In genomic region chr2:38598200-38598990, GRCh38 we compare ENCODE assay signal across 10 cellular contexts. TPM values are rescaled to one million over a fixed set of nuclear protein-coding genes. Genes with fewer than 3 reads are reported as not detected.
DNase-seq lines count a peak whose midpoint lies in the region; ATAC-seq and TF ChIP-seq lines count a peak whose summit lies in the region.
"Had no signal": no experiment of that assay in that cellular context is flagged by ENCODE, and none has a peak within 500 bp of the region (broad histone marks: within the 10 kb centered on the region; RNA-seq: fewer than 3 reads in every experiment).

No MANE protein-coding gene starts in this region.

- H3K4me1 ChIP-seq in CD4-positive, alpha-beta memory T cell (ENCODE audit: insufficient read depth, low read length), result peaks cover 58% of the 10 kb centered on the region

- peak overlapping the region; percentile 81 to 97 (median 91) for H3K27ac Mint-ChIP-seq in CD4-positive, alpha-beta memory T cell

- peak overlapping the region; percentile 89 for H3K27ac ChIP-seq in CD4-positive, alpha-beta memory T cell (ENCODE audit: low read depth, low read length)
- peak overlapping the region; percentile 15 for H3K27ac ChIP-seq in HL-60 (replicated peaks)
- no peak overlapping the region for H3K27ac ChIP-seq in neural cell (ENCODE audit: low read length)

- no peaks in the 10 kb centered on the region for H3K27me3 ChIP-seq in CD4-positive, alpha-beta memory T cell (ENCODE audit: insufficient read depth, low read length)
- no peaks in the 10 kb centered on the region for H3K27me3 ChIP-seq in HL-60 (ENCODE audit: insufficient read depth, poor library complexity, severe bottlenecking)
- no peaks in the 10 kb centered on the region for H3K27me3 ChIP-seq in neural cell (ENCODE audit: insufficient read depth, low read depth, low read length)

- H3K36me3 Mint-ChIP-seq in CD4-positive, alpha-beta memory T cell, result peaks cover 0 to 17% of the 10 kb centered on the region in 2 donors

- peaks cover 0 to 2% of the 10 kb centered on the region in 2 donors for H3K27me3 Mint-ChIP-seq in CD4-positive, alpha-beta memory T cell

- no peak for TF ChIP-seq CTCF in HL-60 (IDR thresholded peaks at IDR 0.05; ENCODE audit: insufficient read depth, low read length)
- no peak for TF ChIP-seq CTCF in neural cell (IDR thresholded peaks at IDR 0.05; ENCODE audit: poor library complexity, severe bottlenecking)

- H3K9me3 Mint-ChIP-seq in CD4-positive, alpha-beta memory T cell, result peaks cover 0 to 2% (median 0%) of the 10 kb centered on the region in 8 donors

- H3K9me2 ChIP-seq in neural cell (ENCODE audit: insufficient read depth, low read length), result no peaks in the 10 kb centered on the region

- DNase-seq in CD4-positive, alpha-beta memory T cell, result peak in 1 of 5 donors; percentile 44
- no peak for DNase-seq in HL-60 (ENCODE audit: low read depth in 1 of 2, low spot score in 1 of 2)
- DNase-seq in astrocyte of the hippocampus (ENCODE audit: low read depth, low spot score), result peak; percentile 20
- no peak for DNase-seq in putamen (ENCODE audit: low spot score)
- DNase-seq in iPS-NIHi11 (ENCODE audit: low spot score), result no peak
- no peak for DNase-seq in KG1 (lab: John Stamatoyannopoulos, UW)
- DNase-seq: caudate nucleus; stimulated activated CD4-positive, alpha-beta T cell treated with anti-CD3 and anti-CD28 coated beads, Interleukin-2, amount 100 ng/mL, for 48 hours had no signal

- no peaks in the 10 kb centered on the region for H3F3A ChIP-seq in neural cell (ENCODE audit: insufficient read depth, low read length, poor library complexity, severe bottlenecking)

- H3K9me3 ChIP-seq in CD4-positive, alpha-beta memory T cell (ENCODE audit: control insufficient read depth in 1 of 2, low read length in 2 of 2), result no peaks in the 10 kb centered on the region
- H3K9me3 ChIP-seq in neural cell (ENCODE audit: low read length), result no peaks in the 10 kb centered on the region

- TF ChIP-seq EP300 in neural cell (conservative IDR thresholded peaks at IDR 0.05; ENCODE audit: poor library complexity, severe bottlenecking), result no peak

- H2AFZ ChIP-seq in neural cell (ENCODE audit: low read depth, low read length), result no peak overlapping the region

- H3K79me2 ChIP-seq in neural cell (replicated peaks; ENCODE audit: insufficient read depth, low read length), result peaks cover 82% of the 10 kb centered on the region

- H3K4me1 Mint-ChIP-seq in CD4-positive, alpha-beta memory T cell, result peaks cover 28 to 61% (median 44%) of the 10 kb centered on the region in 4 donors

- peak overlapping the region; percentile 62 for H3K4me2 ChIP-seq in neural cell (ENCODE audit: low read length)

- peaks cover 8% of the 10 kb centered on the region for H4K20me1 ChIP-seq in neural cell (ENCODE audit: insufficient read depth)

- intact Hi-C loops in CD4-positive, alpha-beta memory T cell (cut with micrococcal nuclease), result loop anchor here (1.0 kb wide), 1 partner anchor 9 kb away; no protein-coding TSS in a partner anchor

- no peak overlapping the region for H3K9ac ChIP-seq in neural cell (ENCODE audit: low read length)

- peak overlapping the region; percentile 20 to 71 for H3K4me3 ChIP-seq in CD4-positive, alpha-beta memory T cell (ENCODE audit: low read length in 2 of 2)
- no peak overlapping the region; the same call in 1 of the 2 replicates for H3K4me3 ChIP-seq in HL-60 (replicated peaks; ENCODE audit: insufficient read depth, low read length)
- H3K4me3 ChIP-seq in neural cell (ENCODE audit: low read length), result peak overlapping the region; percentile 87

- no peak for ATAC-seq in HG03196 (IDR thresholded peaks at IDR 0.05; ENCODE audit: unreplicated experiment)

- H3K4me3 Mint-ChIP-seq in CD4-positive, alpha-beta memory T cell, result peak overlapping the region; percentile 86 to 98 (median 97)

- H3K36me3 ChIP-seq in CD4-positive, alpha-beta memory T cell (ENCODE audit: insufficient read depth, low read length), result no peaks in the 10 kb centered on the region
- no peaks in the 10 kb centered on the region for H3K36me3 ChIP-seq in neural cell (ENCODE audit: insufficient read depth, low read length)

- POLR2A ChIA-PET in CD4-positive, alpha-beta memory T cell (lab: Charles Lee; ENCODE audit: partially characterized antibody), result interaction anchor here (0.8 to 19.5 kb wide), 17 partner anchors 12 to 151 kb away, joined by 3 to 332 read pairs (median 7); partner anchors contain the start of genes GALM and SRSF7

- CTCF ChIA-PET in CD4-positive, alpha-beta memory T cell (lab: Charles Lee; ENCODE audit: partially characterized antibody), result interaction anchor here (0.9 to 14.1 kb wide), 16 partner anchors 10 to 150 kb away, joined by 3 to 268 read pairs (median 4); partner anchors contain the start of gene GALM

- TF ChIP-seq RAD21 in neural cell (conservative IDR thresholded peaks at IDR 0.05), result no peak

TF ChIP-seq in neural cell, 6 proteins besides CTCF, POLR2A, EP300 and RAD21:
- TF ChIP-seq POLR2AphosphoS5 (IDR thresholded peaks at IDR 0.05) (no peak), EZH2 (IDR thresholded peaks at IDR 0.05; ENCODE audit: borderline replicate concordance, insufficient read depth, low read length, poor library complexity, severe bottlenecking) (no peak), SMC3 (conservative IDR thresholded peaks at IDR 0.05; ENCODE audit: poor library complexity) (no peak), MXI1 (conservative IDR thresholded peaks at IDR 0.05; ENCODE audit: poor library complexity, severe bottlenecking) (no peak), TAF1 (IDR thresholded peaks at IDR 0.05; ENCODE audit: low read depth) (no peak), REST (IDR thresholded peaks at IDR 0.05; ENCODE audit: borderline replicate concordance) (no peak)
TF ChIP-seq in neural cell: peak in this region for 0.

RNA-seq across cellular contexts. Expression of gene HNRNPLL, which starts 4.3 kb away (rescaled TPM):
- 100 to 1,000 TPM; 103 to 105 TPM for total RNA-seq in CD4-positive, alpha-beta memory T cell
- 10 to 100 TPM; 71.2 to 74.9 TPM for polyA plus RNA-seq in CD4-positive, alpha-beta memory T cell
- 53.4 and 63.5 TPM in 2 replicates for polyA plus RNA-seq in neural cell
- polyA minus RNA-seq in neural cell, result 116 and 128 TPM in 2 replicates
